Comparison of ENCODE assay signal across 29 cellular contexts in genomic region chr5:107153304-107153703, GRCh38.
"Had no signal": no experiment of that assay in that cellular context is flagged by ENCODE, and none has a peak within 500 bp of the region (broad histone marks: within the 10 kb centered on the region; RNA-seq: fewer than 3 reads in every experiment).

No MANE protein-coding gene starts in this region.

- H3K4me2 ChIP-seq: hepatocyte had no signal

- H3K36me3 ChIP-seq: cardiac muscle cell, gastrocnemius medialis, left ventricle myocardium inferior, prostate gland, sigmoid colon, spleen, suprapubic skin, tibial nerve had no signal

- H3K4me3 ChIP-seq: cardiac muscle cell, coronary artery, dorsolateral prefrontal cortex, hepatocyte, left ventricle myocardium inferior, lung, mucosa of descending colon, prostate gland, sigmoid colon, spleen, suprapubic skin, tibial nerve had no signal

- H2AFZ ChIP-seq: hepatocyte had no signal

- H3K27ac Mint-ChIP-seq: activated naive CD8-positive, alpha-beta T cell; brain; T-helper 1 cell treated with Interleukin-12 subunit alpha and Interleukin-12 subunit beta and Interleukin-4 antibody, amounts not matched to agents 30 μg/mL and 1 μg/mL, for 36 hours had no signal

- H3K27me3 ChIP-seq: cardiac muscle cell, dorsolateral prefrontal cortex, gastrocnemius medialis, hepatocyte, sigmoid colon, spleen, suprapubic skin, tibial nerve had no signal

- H3K79me2 ChIP-seq: hepatocyte had no signal

- H3K4me3 Mint-ChIP-seq: activated naive CD8-positive, alpha-beta T cell; brain; nephron; T-helper 1 cell treated with Interleukin-12 subunit alpha and Interleukin-12 subunit beta and Interleukin-4 antibody, amounts not matched to agents 30 μg/mL and 1 μg/mL, for 36 hours had no signal

- H3K4me1 ChIP-seq: left ventricle myocardium inferior, prostate gland, sigmoid colon, spleen, suprapubic skin, tibial nerve had no signal

- H3K27ac ChIP-seq: cardiac muscle cell, coronary artery, dorsolateral prefrontal cortex, gastrocnemius medialis, hepatocyte, left ventricle myocardium inferior, prostate gland, sigmoid colon, spleen, suprapubic skin, tibial nerve, VCaP had no signal

- H3K9me3 ChIP-seq: gastrocnemius medialis, left ventricle myocardium inferior, mucosa of descending colon, prostate gland, sigmoid colon, suprapubic skin, tibial nerve had no signal

- ATAC-seq: gastrocnemius medialis, mucosa of descending colon had no signal

- DNase-seq: activated CD4-positive, alpha-beta T cell treated with anti-CD3 and anti-CD28 coated beads for 4 hours; activated CD4-positive, alpha-beta T cell treated with anti-CD3 and anti-CD28 coated beads, Interleukin-2, amount 50 U/mL, for 4 hours; activated effector memory CD4-positive, alpha-beta T cell treated with Interleukin-2 at 50 U/mL for 16 hours; activated naive CD4-positive, alpha-beta T cell treated with Interleukin-2 at 50 U/mL for 16 hours; aorta; cerebellar nuclear complex; dorsolateral prefrontal cortex; effector memory CD4-positive, alpha-beta T cell; erythroblast; gastrocnemius medialis; islet precursor cell; left ventricle myocardium inferior; mucosa of descending colon; sigmoid colon; spleen; stimulated activated naive CD4-positive, alpha-beta T cell; T-helper 9 cell had no signal

- H3K36me3 Mint-ChIP-seq: activated naive CD8-positive, alpha-beta T cell; brain had no signal

- H3K27me3 Mint-ChIP-seq: activated naive CD8-positive, alpha-beta T cell had no signal

- H3K9me3 Mint-ChIP-seq: nephron; T-helper 1 cell treated with Interleukin-12 subunit alpha and Interleukin-12 subunit beta and Interleukin-4 antibody, amounts not matched to agents 30 μg/mL and 1 μg/mL, for 36 hours had no signal
